Comparison of ENCODE assay signal across 19 cellular contexts in genomic region chr11:34576331-34576730, GRCh38. TPM values are rescaled to one million over a fixed set of nuclear protein-coding genes. Genes with fewer than 3 reads are reported as not detected.
"Had no signal": no experiment of that assay in that cellular context is flagged by ENCODE, and none has a peak within 500 bp of the region (broad histone marks: within the 10 kb centered on the region; RNA-seq: fewer than 3 reads in every experiment).

No MANE protein-coding gene starts in this region.

- H3K27ac ChIP-seq: KMS-11 had no signal

- DNase-seq: Kasumi-1, MM.1S, NCI-H1092 treated with DMSO at 0.1 percent for 48 hours, NCI-H1436, NCI-H187, NCI-H2029, NCI-H2081 treated with DMSO at 0.1 percent for 48 hours, NCI-H2171, NCI-H226, NCI-H446, NCI-H510A, NCI-H524 treated with DMSO at 0.1 percent for 48 hours, NCI-H69, NCI-H774, RPMI8226, SHP77, SK-N-SH had no signal

- H3K4me2 ChIP-seq: KMS-11, SK-N-SH had no signal

- FAIRE-seq: RCC 7860 had no signal

- H3K9me3 ChIP-seq: SK-N-SH had no signal

- H3K9ac ChIP-seq: KMS-11, SK-N-SH had no signal

RNA-seq across cellular contexts. Expression of gene EHF, which starts 44.6 kb away (rescaled TPM):
- polyA plus RNA-seq: SK-N-SH had no signal
